13 cellular contexts compared by ENCODE assay signal in genomic region chr3:71441217-71441924, GRCh38.
DNase-seq lines count a peak whose midpoint lies in the region; ATAC-seq and TF ChIP-seq lines count a peak whose summit lies in the region.
"Had no signal": no experiment of that assay in that cellular context is flagged by ENCODE, and none has a peak within 500 bp of the region (broad histone marks: within the 10 kb centered on the region; RNA-seq: fewer than 3 reads in every experiment).

No MANE protein-coding gene starts in this region.

- peaks cover 5 to 11% of the 10 kb centered on the region in 2 donors for H3K36me3 Mint-ChIP-seq in activated naive CD4-positive, alpha-beta T cell treated with anti-CD3 and anti-CD28 coated beads, Interleukin-2, amount 50 U/mL, for 72 hours

- H3K4me1 ChIP-seq in lower lobe of right lung (peaks cover 70% of the 10 kb centered on the region), tibial artery (peaks cover 0 to 53% (median 33%) of the 10 kb centered on the region in 4 donors)
- H3K4me1 ChIP-seq: parathyroid adenoma had no signal

- peak overlapping the region; percentile 45 to 96 for H3K27ac Mint-ChIP-seq in activated naive CD4-positive, alpha-beta T cell treated with anti-CD3 and anti-CD28 coated beads, Interleukin-2, amount 50 U/mL, for 72 hours

- H3K9me3 Mint-ChIP-seq in activated naive CD4-positive, alpha-beta T cell treated with anti-CD3 and anti-CD28 coated beads, Interleukin-2, amount 50 U/mL, for 72 hours: no peaks in the 10 kb centered on the region

- DNase-seq in Ammon's horn (ENCODE audit: low spot score): peak; percentile 54
- peak; percentile 9 for DNase-seq in Daoy (ENCODE audit: low read depth)
- no peak for DNase-seq in activated naive CD4-positive, alpha-beta T cell treated with anti-CD3 and anti-CD28 coated beads, Interleukin-2, amount 50 U/mL, for 72 hours (ENCODE audit: low spot score in 2 of 2)
- DNase-seq in lower lobe of right lung: peak; percentile 65
- DNase-seq in sciatic nerve (ENCODE audit: low spot score): no peak
- DNase-seq in tibial artery: no peak
- DNase-seq in NCI-H69 (lab: John Stamatoyannopoulos, UW): no peak
- DNase-seq in activated CD8-positive, alpha-beta memory T cell treated with anti-CD3 and anti-CD28 coated beads, Interleukin-2, amount 50 U/mL, for 48 hours: no peak
- DNase-seq: kidney glomerular epithelial cell; stimulated activated CD4-positive, alpha-beta T cell treated with anti-CD3 and anti-CD28 coated beads, Interleukin-2, amount 100 ng/mL, for 48 hours had no signal

- H3K4me3 ChIP-seq in lower lobe of right lung (no peak overlapping the region), tibial artery (no peak overlapping the region)
- H3K4me3 ChIP-seq: GM12878, SK-N-MC had no signal

- TF ChIP-seq CTCF in lower lobe of right lung (IDR thresholded peaks at IDR 0.05): no peak
- TF ChIP-seq CTCF in tibial artery (IDR thresholded peaks at IDR 0.05): no peak

- H3K27me3 ChIP-seq in lower lobe of right lung (ENCODE audit: low read depth): no peaks in the 10 kb centered on the region
- no peaks in the 10 kb centered on the region for H3K27me3 ChIP-seq in tibial artery

- ATAC-seq in activated naive CD4-positive, alpha-beta T cell treated with anti-CD3 and anti-CD28 coated beads, Interleukin-2, amount 50 U/mL, for 72 hours: no peak
- ATAC-seq in lower lobe of right lung (peak in 1 of 2 donors; percentile 50), sciatic nerve (no peak)
- ATAC-seq: GM12878 had no signal

- no peaks in the 10 kb centered on the region for H3K9me3 ChIP-seq in lower lobe of right lung
- H3K9me3 ChIP-seq in tibial artery: no peaks in the 10 kb centered on the region

- peak overlapping the region; percentile 18 for H3K27ac ChIP-seq in lower lobe of right lung
- no peak overlapping the region for H3K27ac ChIP-seq in tibial artery
- H3K27ac ChIP-seq: parathyroid adenoma, SK-N-MC had no signal

- intact Hi-C loops in lower lobe of right lung (cut with DNase I): no loop called here
- intact Hi-C loops in sciatic nerve (cut with DNase I): no loop called here
- intact Hi-C loops in tibial artery (cut with DNase I; ENCODE audit: low total_unique reads): no loop called here

- H3K36me3 ChIP-seq in lower lobe of right lung (no peaks in the 10 kb centered on the region), tibial artery (no peaks in the 10 kb centered on the region)

Comparison
In these comparisons a context has a peak if more than half of its experiments do, and no peak if none do; other contexts are left out.
1. DNase-seq: peak in Ammon's horn (single experiment), Daoy (single experiment) and lower lobe of right lung (single experiment); none in activated naive CD4-positive, alpha-beta T cell treated with anti-CD3 and anti-CD28 coated beads, Interleukin-2, amount 50 U/mL, for 72 hours (0 of 2), sciatic nerve (single experiment), tibial artery (0 of 2), NCI-H69 (single experiment) and activated CD8-positive, alpha-beta memory T cell treated with anti-CD3 and anti-CD28 coated beads, Interleukin-2, amount 50 U/mL, for 48 hours (single experiment).